In the genomic region with DNA sequence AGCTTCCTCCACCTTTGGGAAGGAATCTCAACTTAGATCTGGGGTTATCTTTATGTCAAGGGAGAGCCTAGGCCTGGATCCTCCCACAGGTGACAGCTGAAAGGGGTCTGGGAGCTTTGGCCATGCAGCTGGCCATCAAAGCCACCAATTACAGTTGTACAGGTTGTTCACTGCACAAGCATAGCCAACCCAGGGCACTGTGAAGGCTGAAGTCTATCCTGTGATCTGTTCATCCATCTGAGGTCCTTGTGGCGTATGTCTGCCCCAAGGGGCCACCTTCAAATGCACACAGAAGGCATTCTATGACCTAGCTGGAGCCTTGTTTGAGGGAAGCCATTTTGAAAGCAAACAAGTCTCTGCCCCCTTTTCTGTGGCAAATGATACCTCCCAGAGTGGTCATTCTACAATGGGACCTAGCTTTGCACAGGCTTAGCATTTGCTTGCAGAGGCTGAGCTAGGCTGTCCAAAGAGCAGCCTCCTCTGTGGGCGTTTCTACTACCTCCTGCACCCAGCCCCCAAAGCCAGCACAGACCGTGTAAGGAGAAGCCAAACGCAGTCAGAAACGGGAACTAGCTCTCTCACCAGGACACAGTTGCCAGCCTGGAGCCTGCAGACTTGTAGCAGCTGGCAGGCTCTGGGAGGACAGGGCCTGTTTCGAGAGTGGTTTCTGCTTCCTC, we compare ENCODE assay signal across 9 cellular contexts.
A peak's percentile ranks its signal among the peaks of the same experiment; 100 is the strongest.
DNase-seq lines count a peak whose midpoint lies in the region; ATAC-seq and TF ChIP-seq lines count a peak whose summit lies in the region.
"Had no signal": no experiment of that assay in that cellular context is flagged by ENCODE, and none has a peak within 500 bp of the region (broad histone marks: within the 10 kb centered on the region; RNA-seq: fewer than 3 reads in every experiment).

No MANE protein-coding gene starts in this region.

- H3K4me1 Mint-ChIP-seq in activated naive CD8-positive, alpha-beta T cell treated with anti-CD3 and anti-CD28 coated beads, Interleukin-2, amount 50 U/mL, for 24 hours = peaks cover 13% of the 10 kb centered on the region
- H3K4me1 Mint-ChIP-seq in activated CD8-positive, alpha-beta T cell treated with anti-CD3 and anti-CD28 coated beads for 36 hours (ENCODE audit: low read depth) = peaks cover 14% of the 10 kb centered on the region

- TF ChIP-seq CTCF in HL-60 (IDR thresholded peaks at IDR 0.05; ENCODE audit: insufficient read depth, low read length) (no peak), thoracic aorta (IDR thresholded peaks at IDR 0.05) (no peak)
- no peak for TF ChIP-seq CTCF in activated CD8-positive, alpha-beta T cell treated with anti-CD3 and anti-CD28 coated beads for 36 hours (IDR thresholded peaks at IDR 0.05)

- H3K9me3 ChIP-seq in thoracic aorta = no peaks in the 10 kb centered on the region
- H3K9me3 ChIP-seq: uterus had no signal

- peaks cover 14 to 20% of the 10 kb centered on the region in 2 donors for H3K4me1 ChIP-seq in thoracic aorta (ENCODE audit: control insufficient read depth in 1 of 2, low read depth in 2 of 2)
- H3K4me1 ChIP-seq: uterus had no signal

- no peak overlapping the region for H3K4me3 Mint-ChIP-seq in activated naive CD8-positive, alpha-beta T cell treated with anti-CD3 and anti-CD28 coated beads, Interleukin-2, amount 50 U/mL, for 24 hours
- no peak overlapping the region for H3K4me3 Mint-ChIP-seq in activated CD8-positive, alpha-beta T cell treated with anti-CD3 and anti-CD28 coated beads for 36 hours

- DNase-seq in HL-60 (ENCODE audit: low read depth in 1 of 2, low spot score in 1 of 2) (peak; percentile 73 to 98), UCSD-AML1 (lab: John Stamatoyannopoulos, UW; ENCODE audit: unreplicated experiment) (peak; percentile 80), thoracic aorta (ENCODE audit: low spot score) (no peak), H4 (ENCODE audit: low spot score) (no peak), NCI-H345 treated with DMSO at 0.1 percent for 48 hours (lab: John Stamatoyannopoulos, UW; ENCODE audit: unreplicated experiment) (no peak)
- no peak for DNase-seq in activated naive CD8-positive, alpha-beta T cell treated with anti-CD3 and anti-CD28 coated beads, Interleukin-2, amount 50 U/mL, for 24 hours
- DNase-seq in activated CD8-positive, alpha-beta T cell treated with anti-CD3 and anti-CD28 coated beads for 36 hours = no peak
- DNase-seq: uterus had no signal

- CTCF ChIA-PET in activated CD8-positive, alpha-beta T cell treated with anti-CD3 and anti-CD28 coated beads for 36 hours (lab: Charles Lee) = interaction anchor here (1.3 to 1.4 kb wide), 2 partner anchors 9 to 14 kb away, joined by 4 to 5 read pairs; no protein-coding TSS in a partner anchor

- H3K27ac ChIP-seq in HL-60 (replicated peaks) = peak overlapping the region; percentile 78
- H3K27ac ChIP-seq in layer of hippocampus (ENCODE audit: low read depth, low read length) = peak overlapping the region; percentile 59
- H3K27ac ChIP-seq in thoracic aorta = peak overlapping the region; percentile 65 to 78
- H3K27ac ChIP-seq: uterus had no signal

- H3K9me3 Mint-ChIP-seq in activated naive CD8-positive, alpha-beta T cell treated with anti-CD3 and anti-CD28 coated beads, Interleukin-2, amount 50 U/mL, for 24 hours = no peaks in the 10 kb centered on the region
- peaks cover 2% of the 10 kb centered on the region for H3K9me3 Mint-ChIP-seq in activated CD8-positive, alpha-beta T cell treated with anti-CD3 and anti-CD28 coated beads for 36 hours

- no peaks in the 10 kb centered on the region for H3K27me3 Mint-ChIP-seq in activated naive CD8-positive, alpha-beta T cell treated with anti-CD3 and anti-CD28 coated beads, Interleukin-2, amount 50 U/mL, for 24 hours
- H3K27me3 Mint-ChIP-seq in activated CD8-positive, alpha-beta T cell treated with anti-CD3 and anti-CD28 coated beads for 36 hours = peaks cover 2% of the 10 kb centered on the region

- intact Hi-C loops in activated CD8-positive, alpha-beta T cell treated with anti-CD3 and anti-CD28 coated beads for 36 hours (cut with micrococcal nuclease) = no loop called here

- H3K27me3 ChIP-seq in HL-60 (ENCODE audit: insufficient read depth, poor library complexity, severe bottlenecking) (no peaks in the 10 kb centered on the region), layer of hippocampus (ENCODE audit: control insufficient read depth, insufficient read depth, low read length) (no peaks in the 10 kb centered on the region), thoracic aorta (replicated peaks; ENCODE audit: insufficient read depth) (no peaks in the 10 kb centered on the region)
- H3K27me3 ChIP-seq: uterus had no signal

- H3K36me3 Mint-ChIP-seq in activated naive CD8-positive, alpha-beta T cell treated with anti-CD3 and anti-CD28 coated beads, Interleukin-2, amount 50 U/mL, for 24 hours (ENCODE audit: low read depth) = no peaks in the 10 kb centered on the region
- no peaks in the 10 kb centered on the region for H3K36me3 Mint-ChIP-seq in activated CD8-positive, alpha-beta T cell treated with anti-CD3 and anti-CD28 coated beads for 36 hours (ENCODE audit: low read depth)

- POLR2A ChIA-PET in activated CD8-positive, alpha-beta T cell treated with anti-CD3 and anti-CD28 coated beads for 36 hours (lab: Charles Lee) = no interaction called here

- H3K36me3 ChIP-seq in thoracic aorta = no peaks in the 10 kb centered on the region
- H3K36me3 ChIP-seq: uterus had no signal

- no peak overlapping the region for H3K4me3 ChIP-seq in HL-60 (replicated peaks; ENCODE audit: insufficient read depth, low read length)
- no peak overlapping the region for H3K4me3 ChIP-seq in thoracic aorta
- H3K4me3 ChIP-seq: uterus had no signal

- no peak overlapping the region for H3K27ac Mint-ChIP-seq in activated naive CD8-positive, alpha-beta T cell treated with anti-CD3 and anti-CD28 coated beads, Interleukin-2, amount 50 U/mL, for 24 hours
- no peak overlapping the region for H3K27ac Mint-ChIP-seq in activated CD8-positive, alpha-beta T cell treated with anti-CD3 and anti-CD28 coated beads for 36 hours

- ATAC-seq in thoracic aorta (ENCODE audit: insufficient number of reproducible peaks, low FRiP score, low read depth) = no peak
- ATAC-seq in activated naive CD8-positive, alpha-beta T cell treated with anti-CD3 and anti-CD28 coated beads, Interleukin-2, amount 50 U/mL, for 24 hours = no peak
- no peak for ATAC-seq in activated CD8-positive, alpha-beta T cell treated with anti-CD3 and anti-CD28 coated beads for 36 hours

Comparison
In these comparisons a context has a peak if more than half of its experiments do, and no peak if none do; other contexts are left out.
1. DNase-seq: peak in HL-60 (2 of 2) and UCSD-AML1 (single experiment); none in thoracic aorta (single experiment), H4 (single experiment), NCI-H345 treated with DMSO at 0.1 percent for 48 hours (single experiment), activated naive CD8-positive, alpha-beta T cell treated with anti-CD3 and anti-CD28 coated beads, Interleukin-2, amount 50 U/mL, for 24 hours (single experiment) and activated CD8-positive, alpha-beta T cell treated with anti-CD3 and anti-CD28 coated beads for 36 hours (single experiment).
2. Peak in every context shown above with its lines, with median percentiles within 50 percentile points of each other: H3K27ac ChIP-seq.